8 cellular contexts compared by ENCODE assay signal in genomic region chr4:2794707-2795557, GRCh38. TPM values are rescaled to one million over a fixed set of nuclear protein-coding genes. Genes with fewer than 3 reads are reported as not detected.
DNase-seq lines count a peak whose midpoint lies in the region; ATAC-seq, FAIRE-seq and TF ChIP-seq lines count a peak whose summit lies in the region.

No MANE protein-coding gene starts in this region.

- H4K20me1 ChIP-seq in K562 (replicated peaks; ENCODE audit: control insufficient read depth, insufficient read depth, low read length): no peaks in the 10 kb centered on the region; the same call in 1 of the 2 replicates

- peaks cover 13 to 31% of the 10 kb centered on the region in 2 donors for H3K4me1 Mint-ChIP-seq in natural killer cell treated with Interleukin-12 subunit alpha and Interleukin-12 subunit beta and Interleukin-15 and Interleukin-18, amount 100 ng/mL, for 72 hours (ENCODE audit: low read depth in 2 of 2)
- H3K4me1 Mint-ChIP-seq in natural killer cell: peaks cover 29 to 69% of the 10 kb centered on the region in 2 donors

- POLR2A ChIA-PET in K562 (lab: Yijun Ruan, JAX): interaction anchor here (1.3 kb wide), 1 partner anchor 9 kb away, joined by 8 read pairs; no protein-coding TSS in a partner anchor

- no peak for DNase-seq in natural killer cell treated with Interleukin-12 subunit alpha and Interleukin-12 subunit beta and Interleukin-15 and Interleukin-18, amount 100 ng/mL, for 72 hours (ENCODE audit: low spot score)
- no peak for DNase-seq in natural killer cell
- peak in 1 of 4 experiments; percentile 62 for DNase-seq in K562 (ENCODE audit: extremely low read depth in 1 of 4, low spot score in 3 of 4)
- peak; percentile 81 to 92 (median 88) for DNase-seq in right lobe of liver
- peak in 1 of 2 donors; percentile 88 for DNase-seq in upper lobe of left lung
- DNase-seq in mesenteric fat pad (ENCODE audit: low spot score): no peak
- DNase-seq in KG1 (lab: John Stamatoyannopoulos, UW): no peak

- H3K4me3 Mint-ChIP-seq in natural killer cell treated with Interleukin-12 subunit alpha and Interleukin-12 subunit beta and Interleukin-15 and Interleukin-18, amount 100 ng/mL, for 72 hours: peak overlapping the region; percentile 44
- H3K4me3 Mint-ChIP-seq in natural killer cell: no peak overlapping the region

- peak overlapping the region in 1 of 2 donors; percentile 56 for H3K27ac Mint-ChIP-seq in natural killer cell treated with Interleukin-12 subunit alpha and Interleukin-12 subunit beta and Interleukin-15 and Interleukin-18, amount 100 ng/mL, for 72 hours
- peak overlapping the region in 1 of 2 donors; percentile 78 for H3K27ac Mint-ChIP-seq in natural killer cell

- TF ChIP-seq RAD21 in K562 (CRISPR knock-in tag; conservative IDR thresholded peaks at IDR 0.05 in 1 of 2, IDR thresholded peaks at IDR 0.05 in 1 of 2): no peak

- H3K27me3 ChIP-seq in K562 (ENCODE audit: control insufficient read depth in 2 of 2, insufficient read depth in 2 of 2, low read length in 2 of 2) (no peaks in the 10 kb centered on the region), right lobe of liver (no peaks in the 10 kb centered on the region), upper lobe of left lung (no peaks in the 10 kb centered on the region)

- H3K79me2 ChIP-seq in K562 (ENCODE audit: control insufficient read depth, insufficient read depth, low read length): no peaks in the 10 kb centered on the region; the same call in 2 of the 3 replicates

- ATAC-seq in natural killer cell treated with Interleukin-12 subunit alpha and Interleukin-12 subunit beta and Interleukin-15 and Interleukin-18, amount 100 ng/mL, for 72 hours: no peak
- ATAC-seq in natural killer cell (no peak), K562 (peak; percentile 17), right lobe of liver (peak; percentile 30 to 47 (median 39)), upper lobe of left lung (ENCODE audit: low FRiP score in 2 of 2) (peak; percentile 39 to 50), HG03342 (IDR thresholded peaks at IDR 0.05; ENCODE audit: unreplicated experiment) (no peak)

- H2AFZ ChIP-seq in K562 (ENCODE audit: low read depth, low read length): peak overlapping the region; percentile 58; the same call in 1 of the 2 replicates

- H3K9me3 ChIP-seq in K562 (replicated peaks; ENCODE audit: control insufficient read depth, insufficient read depth, low read depth, low read length): no peaks in the 10 kb centered on the region
- no peaks in the 10 kb centered on the region for H3K9me3 ChIP-seq in right lobe of liver
- no peaks in the 10 kb centered on the region for H3K9me3 ChIP-seq in upper lobe of left lung

- H3K4me2 ChIP-seq in K562 (ENCODE audit: insufficient read depth, low read length): peak overlapping the region; percentile 68

- in situ Hi-C loops in K562 (cut with MboI): no loop called here

- H3K36me3 Mint-ChIP-seq in natural killer cell treated with Interleukin-12 subunit alpha and Interleukin-12 subunit beta and Interleukin-15 and Interleukin-18, amount 100 ng/mL, for 72 hours: no peaks in the 10 kb centered on the region
- no peaks in the 10 kb centered on the region for H3K36me3 Mint-ChIP-seq in natural killer cell

- peak; percentile 62 for FAIRE-seq in K562 (lab: Jason Lieb, UNC)

- no peaks in the 10 kb centered on the region for H3K9me3 Mint-ChIP-seq in natural killer cell treated with Interleukin-12 subunit alpha and Interleukin-12 subunit beta and Interleukin-15 and Interleukin-18, amount 100 ng/mL, for 72 hours
- H3K9me3 Mint-ChIP-seq in natural killer cell: no peaks in the 10 kb centered on the region

- peak overlapping the region; percentile 48 to 90; a peak in 3 of 4 replicates for H3K9ac ChIP-seq in K562 (ENCODE audit: insufficient read depth in 1 of 2, low read depth in 2 of 2, low read length in 2 of 2)

- TF ChIP-seq CTCF in natural killer cell (IDR thresholded peaks at IDR 0.05) (no peak), K562 (IDR thresholded peaks at IDR 0.05 in 2 of 3, conservative IDR thresholded peaks at IDR 0.05 in 1 of 3; ENCODE audit: insufficient read depth in 2 of 3, low read depth in 1 of 3, low read length in 3 of 3) (no peak), right lobe of liver (IDR thresholded peaks at IDR 0.05) (no peak), upper lobe of left lung (IDR thresholded peaks at IDR 0.05) (no peak)

- peak; percentile 8; the same call in 1 of the 2 replicates for TF ChIP-seq EP300 in K562 (IDR thresholded peaks at IDR 0.05; ENCODE audit: low read length)
- no peak for TF ChIP-seq EP300 in upper lobe of left lung (IDR thresholded peaks at IDR 0.05)

- H3K36me3 ChIP-seq in K562 (ENCODE audit: control insufficient read depth, insufficient read depth, low read length) (no peaks in the 10 kb centered on the region), right lobe of liver (peaks cover 0 to 2% (median 0%) of the 10 kb centered on the region in 4 donors), upper lobe of left lung (no peaks in the 10 kb centered on the region)

- H3K9me1 ChIP-seq in K562 (ENCODE audit: control insufficient read depth, insufficient read depth, low read length): no peaks in the 10 kb centered on the region

- BruUV-seq in K562 (replicated peaks; lab: Mats Ljungman, UMichigan): no TSS peak

- H3K27me3 Mint-ChIP-seq in natural killer cell treated with Interleukin-12 subunit alpha and Interleukin-12 subunit beta and Interleukin-15 and Interleukin-18, amount 100 ng/mL, for 72 hours: no peaks in the 10 kb centered on the region
- no peaks in the 10 kb centered on the region for H3K27me3 Mint-ChIP-seq in natural killer cell (ENCODE audit: low read depth in 2 of 2)

- peaks cover 15 to 100% of the 10 kb centered on the region in 2 experiments for H3K4me1 ChIP-seq in K562 (replicated peaks in 1 of 2; ENCODE audit: control insufficient read depth in 2 of 2, insufficient read depth in 2 of 2, low read length in 2 of 2)
- H3K4me1 ChIP-seq in right lobe of liver: peaks cover 0 to 87% (median 52%) of the 10 kb centered on the region in 4 donors
- H3K4me1 ChIP-seq in upper lobe of left lung: peaks cover 76 to 92% (median 80%) of the 10 kb centered on the region in 4 donors

- 56% methylated on average over 7 of the region's 12 CpGs for WGBS in K562 (ENCODE audit: insufficient coverage, low coverage, missing lambda C conversion rate)
- 0% methylated on average over 1 of the region's 12 CpGs for WGBS in right lobe of liver (ENCODE audit: insufficient coverage, low coverage, low lambda C conversion rate, missing lambda C conversion rate)
- WGBS in upper lobe of left lung, 2 donors: 67 to 75% methylated on average over 7 to 12 of the region's 12 CpGs

- peak overlapping the region; percentile 39; the same call in 1 of the 3 replicates for H3K27ac ChIP-seq in K562 (ENCODE audit: extremely low read depth, low read depth, low read length)
- H3K27ac ChIP-seq in right lobe of liver: peak overlapping the region; percentile 85 to 90 (median 85)
- peak overlapping the region; percentile 86 to 94 (median 92) for H3K27ac ChIP-seq in upper lobe of left lung

- H3K4me3 ChIP-seq in K562 (no peak overlapping the region), right lobe of liver (peak overlapping the region; percentile 72 to 83 (median 75)), upper lobe of left lung (peak overlapping the region in 3 of 4 donors; percentile 68 to 80 (median 68))

- TF ChIP-seq POLR2A in K562 (conservative IDR thresholded peaks at IDR 0.05) (no peak), right lobe of liver (IDR thresholded peaks at IDR 0.05) (no peak), upper lobe of left lung (IDR thresholded peaks at IDR 0.05) (peak in 1 of 4 donors; percentile 60)

- intact Hi-C loops in natural killer cell (cut with micrococcal nuclease) (no loop called here), K562 (cut with micrococcal nuclease) (loop anchor here (5.0 kb wide), 2 partner anchors 47 to 72 kb away; partner anchors contain the start of gene ADD1), right lobe of liver (cut with DNase I) (no loop called here)

- CTCF ChIA-PET in K562 (lab: Yijun Ruan, JAX; ENCODE audit: low intra/inter-chr PET ratio): no interaction called here

RNA-seq across cellular contexts. Expression of gene SH3BP2, which starts 2.0 kb away (rescaled TPM):
- total RNA-seq in natural killer cell treated with Interleukin-12 subunit alpha and Interleukin-12 subunit beta and Interleukin-15 and Interleukin-18, amount 100 ng/mL, for 72 hours: 100 to 1,000 TPM; 121 to 129 TPM
- 100 to 1,000 TPM; 213 to 283 (median 221) TPM for total RNA-seq in natural killer cell
- total RNA-seq in K562 (2011; cell fraction: chromatin; rRNA removed; ENCODE audit: low replicate concordance): 49.1 and 137 TPM in 2 replicates
- total RNA-seq in K562 (2011; cell fraction: nucleolus; rRNA removed): 57.9 and 62.0 TPM in 2 replicates
- 59.4 and 93.7 TPM in 2 replicates for total RNA-seq in K562 (2011; cell fraction: nucleoplasm; rRNA removed)
- 9.7 and 15.9 TPM in 2 replicates for total RNA-seq in K562 (2014; rRNA removed)
- total RNA-seq in K562 (2014; rRNA removed; fragmentation: Illumina TruSeq; extraction: Trizol): 3.7 and 3.9 TPM in 2 replicates
- total RNA-seq in K562 (2015; rRNA removed; fragmentation: Illumina TruSeq; extraction: Trizol): 3.5 and 5.6 TPM in 2 replicates
- total RNA-seq in K562 (2021): 10.8 and 16.0 TPM in 2 replicates
- polyA plus RNA-seq in K562 (2011; rRNA removed): 9.6 and 13.9 TPM in 2 replicates
- polyA plus RNA-seq in K562 (2011; cell fraction: cytosol; rRNA removed): 10.6 and 10.7 TPM in 2 replicates
- 88.6 and 117 TPM in 2 replicates for polyA plus RNA-seq in K562 (2011; cell fraction: nucleus; rRNA removed)
- polyA plus RNA-seq in K562 (2012): 4.4 and 18.7 TPM in 2 replicates
- 5.1 and 10.9 TPM in 2 replicates for polyA plus RNA-seq in K562 (2014; fragmentation: Illumina TruSeq; extraction: Trizol)
- polyA plus RNA-seq in K562 (2014; fragmentation: Nextera tagmentation; extraction: Ambion mirVana): under 1 TPM; 0.34 to 0.72 TPM
- polyA plus RNA-seq in K562 (2014; rRNA removed): 14.2 and 17.6 TPM in 2 replicates
- polyA minus RNA-seq in K562 (2011; rRNA and poly(A)+ RNA removed): 18.0 and 41.6 TPM in 2 replicates
- polyA minus RNA-seq in K562 (2011; cell fraction: cytosol; rRNA and poly(A)+ RNA removed): 5.7 and 10.8 TPM in 2 replicates
- 26.8 and 33.3 TPM in 2 replicates for polyA minus RNA-seq in K562 (2011; cell fraction: nucleus; rRNA and poly(A)+ RNA removed)
- total RNA-seq in right lobe of liver: 10 to 100 TPM; 34.9 to 51.8 (median 40.7) TPM
- 100 to 1,000 TPM in 3 of 6 donors, 10 to 100 TPM in 3; 59.1 to 358 (median 103) TPM for total RNA-seq in upper lobe of left lung
- total RNA-seq in mesenteric fat pad: 63.9 TPM

RNA-seq across cellular contexts. Expression of gene TNIP2, which starts 38.8 kb away (rescaled TPM):
- total RNA-seq in natural killer cell treated with Interleukin-12 subunit alpha and Interleukin-12 subunit beta and Interleukin-15 and Interleukin-18, amount 100 ng/mL, for 72 hours: 10 to 100 TPM; 80.9 to 89.3 TPM
- total RNA-seq in natural killer cell: 10 to 100 TPM; 35.6 to 53.9 (median 41.6) TPM
- 24.5 and 78.1 TPM in 2 replicates for total RNA-seq in K562 (2011; cell fraction: chromatin; rRNA removed; ENCODE audit: low replicate concordance)
- 49.7 and 54.7 TPM in 2 replicates for total RNA-seq in K562 (2011; cell fraction: nucleolus; rRNA removed)
- total RNA-seq in K562 (2011; cell fraction: nucleoplasm; rRNA removed): 30.4 and 33.4 TPM in 2 replicates
- total RNA-seq in K562 (2014; rRNA removed): 42.6 and 46.7 TPM in 2 replicates
- 11.6 and 13.1 TPM in 2 replicates for total RNA-seq in K562 (2014; rRNA removed; fragmentation: Illumina TruSeq; extraction: Trizol)
- 19.5 and 21.9 TPM in 2 replicates for total RNA-seq in K562 (2015; rRNA removed; fragmentation: Illumina TruSeq; extraction: Trizol)
- 32.2 and 35.8 TPM in 2 replicates for total RNA-seq in K562 (2021)
- polyA plus RNA-seq in K562 (2011; rRNA removed): 17.5 and 21.8 TPM in 2 replicates
- polyA plus RNA-seq in K562 (2011; cell fraction: cytosol; rRNA removed): 16.5 and 28.2 TPM in 2 replicates
- 49.0 and 90.0 TPM in 2 replicates for polyA plus RNA-seq in K562 (2011; cell fraction: nucleus; rRNA removed)
- 30.8 and 32.9 TPM in 2 replicates for polyA plus RNA-seq in K562 (2012)
- 12.1 and 18.3 TPM in 2 replicates for polyA plus RNA-seq in K562 (2014; fragmentation: Illumina TruSeq; extraction: Trizol)
- 1 to 10 TPM in 1 of 2 experiments, under 1 TPM in 1; 0.61 to 1.1 TPM for polyA plus RNA-seq in K562 (2014; fragmentation: Nextera tagmentation; extraction: Ambion mirVana)
- polyA plus RNA-seq in K562 (2014; rRNA removed): 38.1 and 38.2 TPM in 2 replicates
- polyA minus RNA-seq in K562 (2011; rRNA and poly(A)+ RNA removed): 10.0 and 16.8 TPM in 2 replicates
- 13.7 and 14.7 TPM in 2 replicates for polyA minus RNA-seq in K562 (2011; cell fraction: cytosol; rRNA and poly(A)+ RNA removed)
- 16.4 and 17.5 TPM in 2 replicates for polyA minus RNA-seq in K562 (2011; cell fraction: nucleus; rRNA and poly(A)+ RNA removed)
- 10 to 100 TPM in 5 of 6 experiments, 1 to 10 TPM in 1; 9.7 to 40.6 (median 18.8) TPM for total RNA-seq in right lobe of liver
- total RNA-seq in upper lobe of left lung: 10 to 100 TPM; 39.4 to 87.1 (median 60.1) TPM
- total RNA-seq in mesenteric fat pad: 49.5 TPM

RNA-seq across cellular contexts. Expression of gene ADD1, which starts 48.7 kb away (rescaled TPM):
- 100 to 1,000 TPM; 259 to 291 TPM for total RNA-seq in natural killer cell treated with Interleukin-12 subunit alpha and Interleukin-12 subunit beta and Interleukin-15 and Interleukin-18, amount 100 ng/mL, for 72 hours
- 100 to 1,000 TPM; 383 to 465 (median 452) TPM for total RNA-seq in natural killer cell
- 289 and 338 TPM in 2 replicates for total RNA-seq in K562 (2011; cell fraction: chromatin; rRNA removed; ENCODE audit: low replicate concordance)
- total RNA-seq in K562 (2011; cell fraction: nucleolus; rRNA removed): 122 and 133 TPM in 2 replicates
- total RNA-seq in K562 (2011; cell fraction: nucleoplasm; rRNA removed): 186 and 236 TPM in 2 replicates
- 104 and 140 TPM in 2 replicates for total RNA-seq in K562 (2014; rRNA removed)
- total RNA-seq in K562 (2014; rRNA removed; fragmentation: Illumina TruSeq; extraction: Trizol): 67.1 and 80.8 TPM in 2 replicates
- total RNA-seq in K562 (2015; rRNA removed; fragmentation: Illumina TruSeq; extraction: Trizol): 74.0 and 76.9 TPM in 2 replicates
- 145 and 153 TPM in 2 replicates for total RNA-seq in K562 (2021)
- 72.4 and 77.0 TPM in 2 replicates for polyA plus RNA-seq in K562 (2011; rRNA removed)
- polyA plus RNA-seq in K562 (2011; cell fraction: cytosol; rRNA removed): 85.9 and 111 TPM in 2 replicates
- 164 and 189 TPM in 2 replicates for polyA plus RNA-seq in K562 (2011; cell fraction: nucleus; rRNA removed)
- polyA plus RNA-seq in K562 (2012): 141 and 159 TPM in 2 replicates
- 99.7 and 110 TPM in 2 replicates for polyA plus RNA-seq in K562 (2014; fragmentation: Illumina TruSeq; extraction: Trizol)
- 10 to 100 TPM; 17.5 to 20.7 TPM for polyA plus RNA-seq in K562 (2014; fragmentation: Nextera tagmentation; extraction: Ambion mirVana)
- 87.7 and 121 TPM in 2 replicates for polyA plus RNA-seq in K562 (2014; rRNA removed)
- 65.9 and 67.4 TPM in 2 replicates for polyA minus RNA-seq in K562 (2011; rRNA and poly(A)+ RNA removed)
- 46.7 and 62.1 TPM in 2 replicates for polyA minus RNA-seq in K562 (2011; cell fraction: cytosol; rRNA and poly(A)+ RNA removed)
- polyA minus RNA-seq in K562 (2011; cell fraction: nucleus; rRNA and poly(A)+ RNA removed): 57.5 and 58.6 TPM in 2 replicates
- 100 to 1,000 TPM in 3 of 6 experiments, 10 to 100 TPM in 3; 94.4 to 120 (median 103) TPM for total RNA-seq in right lobe of liver
- 100 to 1,000 TPM; 184 to 651 (median 290) TPM for total RNA-seq in upper lobe of left lung
- total RNA-seq in mesenteric fat pad: 272 TPM

Comparison
In these comparisons a context has a peak if more than half of its experiments do, and no peak if none do; other contexts are left out.
1. ATAC-seq: peak in K562 (single experiment), right lobe of liver (4 of 4) and upper lobe of left lung (2 of 2); none in natural killer cell treated with Interleukin-12 subunit alpha and Interleukin-12 subunit beta and Interleukin-15 and Interleukin-18, amount 100 ng/mL, for 72 hours (0 of 2), natural killer cell (0 of 3) and HG03342 (single experiment).
2. DNase-seq: peak in right lobe of liver (3 of 3); none in natural killer cell treated with Interleukin-12 subunit alpha and Interleukin-12 subunit beta and Interleukin-15 and Interleukin-18, amount 100 ng/mL, for 72 hours (single experiment), natural killer cell (single experiment), mesenteric fat pad (single experiment) and KG1 (single experiment).
3. H3K27ac ChIP-seq: peak in every context shown above with its lines; median percentile 92 in upper lobe of left lung; 85 in right lobe of liver; 39 in K562.